8 cellular contexts compared by ENCODE assay signal in the genomic region with DNA sequence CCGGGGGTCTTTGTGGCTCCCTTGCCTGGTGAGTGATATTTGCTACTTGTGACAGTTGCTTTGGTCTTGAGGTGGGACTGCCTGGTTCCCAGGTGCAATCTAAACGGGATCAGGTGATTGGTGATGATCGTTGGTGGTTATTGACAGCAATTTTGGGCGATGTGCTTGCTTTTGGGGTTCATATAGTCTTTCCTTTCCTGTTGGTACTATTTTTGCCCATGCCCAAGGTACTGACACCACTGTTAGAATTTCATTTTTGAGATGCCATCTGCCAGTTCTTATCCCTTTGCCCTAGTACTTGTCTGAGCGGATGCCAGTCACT. TPM values are rescaled to one million over a fixed set of nuclear protein-coding genes. Genes with fewer than 3 reads are reported as not detected.
A peak's percentile ranks its signal among the peaks of the same experiment; 100 is the strongest.
DNase-seq lines count a peak whose midpoint lies in the region; ATAC-seq and TF ChIP-seq lines count a peak whose summit lies in the region.

No MANE protein-coding gene starts in this region.

- peaks cover 4% of the 10 kb centered on the region for H3K9me3 Mint-ChIP-seq in activated naive CD8-positive, alpha-beta T cell treated with anti-CD3 and anti-CD28 coated beads for 36 hours

- H3K4me1 Mint-ChIP-seq in activated naive CD8-positive, alpha-beta T cell treated with anti-CD3 and anti-CD28 coated beads for 36 hours, result peaks cover 40% of the 10 kb centered on the region

- peaks cover 18% of the 10 kb centered on the region for H3K36me3 Mint-ChIP-seq in activated naive CD8-positive, alpha-beta T cell treated with anti-CD3 and anti-CD28 coated beads for 36 hours

- no peaks in the 10 kb centered on the region for H3K27me3 ChIP-seq in kidney epithelial cell (ENCODE audit: control insufficient read depth, insufficient read depth, low read length)
- H3K27me3 ChIP-seq in testis, result no peaks in the 10 kb centered on the region

- TF ChIP-seq POLR2A in testis (IDR thresholded peaks at IDR 0.05), result no peak

- DNase-seq in NCI-H2171 treated with DMSO at 0.1 percent for 48 hours (lab: John Stamatoyannopoulos, UW), result peak; percentile 46
- no peak for DNase-seq in NCI-H2171 (lab: John Stamatoyannopoulos, UW)
- DNase-seq in activated naive CD8-positive, alpha-beta T cell treated with anti-CD3 and anti-CD28 coated beads for 36 hours, result no peak
- no peak for DNase-seq in kidney epithelial cell (ENCODE audit: low read depth)
- no peak for DNase-seq in testis
- DNase-seq in NCI-H446 treated with DMSO at 0.1 percent for 48 hours (lab: John Stamatoyannopoulos, UW), result no peak
- DNase-seq in medulla oblongata (ENCODE audit: extremely low spot score), result no peak

- peak overlapping the region; percentile 89 for H3K4me3 Mint-ChIP-seq in activated naive CD8-positive, alpha-beta T cell treated with anti-CD3 and anti-CD28 coated beads for 36 hours

- H3K36me3 ChIP-seq in kidney epithelial cell (ENCODE audit: control insufficient read depth, insufficient read depth, low read length), result no peaks in the 10 kb centered on the region
- H3K36me3 ChIP-seq in testis (ENCODE audit: low read depth, missing control alignments), result no peaks in the 10 kb centered on the region

- H3K27ac Mint-ChIP-seq in activated naive CD8-positive, alpha-beta T cell treated with anti-CD3 and anti-CD28 coated beads for 36 hours, result peak overlapping the region; percentile 94

- intact Hi-C loops in testis (cut with DNase I; ENCODE audit: low total_unique reads), result no loop called here

- H3K4me3 ChIP-seq in kidney epithelial cell (ENCODE audit: low read depth, low read length) (peak overlapping the region; percentile 98), testis (peak overlapping the region; percentile 85 to 88)

- peaks cover 6% of the 10 kb centered on the region for H3K4me1 ChIP-seq in testis

- no peaks in the 10 kb centered on the region for H3K9me3 ChIP-seq in testis

- peak overlapping the region in 1 of 2 donors; percentile 87 for H3K27ac ChIP-seq in testis

- 2 to 10% methylated on average over 5 of the region's 5 CpGs for WGBS in testis, 2 donors

- no peaks in the 10 kb centered on the region for H3K27me3 Mint-ChIP-seq in activated naive CD8-positive, alpha-beta T cell treated with anti-CD3 and anti-CD28 coated beads for 36 hours

- no peak for ATAC-seq in HG03565 (IDR thresholded peaks at IDR 0.05; ENCODE audit: unreplicated experiment)

- no peak for TF ChIP-seq CTCF in kidney epithelial cell (IDR thresholded peaks at IDR 0.05; ENCODE audit: insufficient read depth, low read length, poor library complexity, severe bottlenecking)
- TF ChIP-seq CTCF in testis (IDR thresholded peaks at IDR 0.05), result no peak

RNA-seq across cellular contexts. Expression of gene WDR7, which starts 0.6 kb away (rescaled TPM):
- 10 to 100 TPM; 16.8 to 22.6 TPM for total RNA-seq in activated naive CD8-positive, alpha-beta T cell treated with anti-CD3 and anti-CD28 coated beads for 36 hours
- total RNA-seq in kidney epithelial cell (8.7 and 13.7 TPM in 2 replicates), testis (10 to 100 TPM; 35.9 to 63.6 TPM)
- polyA plus RNA-seq in testis (ENCODE audit: insufficient read depth, low read depth, low replicate concordance), result 19.4 TPM

RNA-seq across cellular contexts. Expression of gene TXNL1, which starts 13.3 kb away (rescaled TPM):
- total RNA-seq in activated naive CD8-positive, alpha-beta T cell treated with anti-CD3 and anti-CD28 coated beads for 36 hours, result 10 to 100 TPM; 85.3 to 86.6 TPM
- 73.7 and 76.1 TPM in 2 replicates for total RNA-seq in kidney epithelial cell
- total RNA-seq in testis, result 10 to 100 TPM; 60.7 to 62.6 TPM
- polyA plus RNA-seq in testis (ENCODE audit: insufficient read depth, low read depth, low replicate concordance), result 107 TPM
